28 cellular contexts compared by ENCODE assay signal in genomic region chr2:117027646-117028045, GRCh38.
"Had no signal": no experiment of that assay in that cellular context is flagged by ENCODE, and none has a peak within 500 bp of the region (broad histone marks: within the 10 kb centered on the region; RNA-seq: fewer than 3 reads in every experiment).

No MANE protein-coding gene starts in this region.

- H3K27me3 ChIP-seq: stomach, suprapubic skin, testis, thyroid gland, tibial artery, tibial nerve, transverse colon, upper lobe of left lung, upper lobe of right lung, uterus, vagina had no signal

- H3K9me3 ChIP-seq: testis, thoracic aorta, thyroid gland, tibial nerve, transverse colon, upper lobe of right lung, uterus, vagina had no signal

- H3K27me3 Mint-ChIP-seq: stimulated activated memory B cell treated with anti-CD40 and anti-IgM and Interleukin-4, amounts not matched to agents 10 μg/mL and 1 μg/mL and 100 μg/mL, for 72 hours; stimulated activated naive B cell treated with anti-CD40 and anti-IgM and Interleukin-4, amounts not matched to agents 10 μg/mL and 1 μg/mL and 100 μg/mL, for 72 hours; stimulated activated naive CD8-positive, alpha-beta T cell treated with anti-CD3 and anti-CD28 coated beads, Interleukin-15, amount 100 ng/mL, for 72 hours; stimulated activated naive CD8-positive, alpha-beta T cell treated with anti-CD3 and anti-CD28 coated beads, Interleukin-15, Interleukin-2, amounts not matched to agents 100 ng/mL and 50 ng/mL, for 24 hours; type B pancreatic cell had no signal

- ATAC-seq: stimulated activated effector memory CD8-positive, alpha-beta T cell treated with anti-CD3 and anti-CD28 coated beads, Interleukin-12 subunit alpha, Interleukin-12 subunit beta, amount 100 ng/mL, for 72 hours; stimulated activated memory B cell treated with anti-CD40 and anti-IgM and Interleukin-4, amounts not matched to agents 10 μg/mL and 1 μg/mL and 100 μg/mL, for 72 hours; stimulated activated naive B cell treated with anti-CD40 and anti-IgM and Interleukin-4, amounts not matched to agents 10 μg/mL and 1 μg/mL and 100 μg/mL, for 72 hours; stimulated activated naive CD8-positive, alpha-beta T cell treated with anti-CD3 and anti-CD28 coated beads, Interleukin-15, amount 100 ng/mL, for 72 hours; stimulated activated naive CD8-positive, alpha-beta T cell treated with anti-CD3 and anti-CD28 coated beads, Interleukin-15, Interleukin-2, amounts not matched to agents 100 U/mL and 50 U/mL, for 24 hours; upper lobe of right lung had no signal

- H3K27ac Mint-ChIP-seq: stimulated activated effector memory CD8-positive, alpha-beta T cell treated with anti-CD3 and anti-CD28 coated beads, Interleukin-12 subunit alpha, Interleukin-12 subunit beta, amount 100 ng/mL, for 72 hours; stimulated activated memory B cell treated with anti-CD40 and anti-IgM and Interleukin-4, amounts not matched to agents 10 μg/mL and 1 μg/mL and 100 μg/mL, for 72 hours; stimulated activated naive B cell treated with anti-CD40 and anti-IgM and Interleukin-4, amounts not matched to agents 10 μg/mL and 1 μg/mL and 100 μg/mL, for 72 hours; stimulated activated naive CD8-positive, alpha-beta T cell treated with anti-CD3 and anti-CD28 coated beads, Interleukin-15, amount 100 ng/mL, for 72 hours; stimulated activated naive CD8-positive, alpha-beta T cell treated with anti-CD3 and anti-CD28 coated beads, Interleukin-15, Interleukin-2, amounts not matched to agents 100 ng/mL and 50 ng/mL, for 24 hours; type B pancreatic cell had no signal

- H3K36me3 Mint-ChIP-seq: stimulated activated effector memory CD8-positive, alpha-beta T cell treated with anti-CD3 and anti-CD28 coated beads, Interleukin-12 subunit alpha, Interleukin-12 subunit beta, amount 100 ng/mL, for 72 hours; stimulated activated memory B cell treated with anti-CD40 and anti-IgM and Interleukin-4, amounts not matched to agents 10 μg/mL and 1 μg/mL and 100 μg/mL, for 72 hours; stimulated activated naive B cell treated with anti-CD40 and anti-IgM and Interleukin-4, amounts not matched to agents 10 μg/mL and 1 μg/mL and 100 μg/mL, for 72 hours; type B pancreatic cell had no signal

- H3K4me3 Mint-ChIP-seq: stimulated activated effector memory CD8-positive, alpha-beta T cell treated with anti-CD3 and anti-CD28 coated beads, Interleukin-12 subunit alpha, Interleukin-12 subunit beta, amount 100 ng/mL, for 72 hours; stimulated activated memory B cell treated with anti-CD40 and anti-IgM and Interleukin-4, amounts not matched to agents 10 μg/mL and 1 μg/mL and 100 μg/mL, for 72 hours; stimulated activated naive B cell treated with anti-CD40 and anti-IgM and Interleukin-4, amounts not matched to agents 10 μg/mL and 1 μg/mL and 100 μg/mL, for 72 hours; stimulated activated naive CD8-positive, alpha-beta T cell treated with anti-CD3 and anti-CD28 coated beads, Interleukin-15, amount 100 ng/mL, for 72 hours; stimulated activated naive CD8-positive, alpha-beta T cell treated with anti-CD3 and anti-CD28 coated beads, Interleukin-15, Interleukin-2, amounts not matched to agents 100 ng/mL and 50 ng/mL, for 24 hours; type B pancreatic cell had no signal

- H3K4me1 Mint-ChIP-seq: stimulated activated effector memory CD8-positive, alpha-beta T cell treated with anti-CD3 and anti-CD28 coated beads, Interleukin-12 subunit alpha, Interleukin-12 subunit beta, amount 100 ng/mL, for 72 hours; stimulated activated memory B cell treated with anti-CD40 and anti-IgM and Interleukin-4, amounts not matched to agents 10 μg/mL and 1 μg/mL and 100 μg/mL, for 72 hours; stimulated activated naive B cell treated with anti-CD40 and anti-IgM and Interleukin-4, amounts not matched to agents 10 μg/mL and 1 μg/mL and 100 μg/mL, for 72 hours; stimulated activated naive CD8-positive, alpha-beta T cell treated with anti-CD3 and anti-CD28 coated beads, Interleukin-15, amount 100 ng/mL, for 72 hours had no signal

- H3K4me3 ChIP-seq: stomach, suprapubic skin, testis, thoracic aorta, thyroid gland, tibial artery, tibial nerve, transverse colon, upper lobe of left lung, upper lobe of right lung, uterus, vagina had no signal

- H3K27ac ChIP-seq: stomach, suprapubic skin, testis, thoracic aorta, thyroid gland, tibial artery, tibial nerve, transverse colon, upper lobe of left lung, upper lobe of right lung, uterus, vagina had no signal

- H3K9me3 Mint-ChIP-seq: type B pancreatic cell had no signal

- H3K36me3 ChIP-seq: stomach, suprapubic skin, thoracic aorta, thyroid gland, tibial artery, tibial nerve, transverse colon, upper lobe of left lung, upper lobe of right lung, uterus, vagina had no signal

- H3K4me1 ChIP-seq: stomach, suprapubic skin, testis, thyroid gland, tibial artery, tibial nerve, transverse colon, upper lobe of left lung, upper lobe of right lung, uterus, vagina had no signal

- DNase-seq: stimulated activated CD4-positive, alpha-beta T cell treated with anti-CD3 and anti-CD28 coated beads, Interleukin-2, amount 100 ng/mL, for 48 hours; stimulated activated CD4-positive, alpha-beta T cell treated with anti-CD3 and anti-CD28 coated beads, Interleukin-4, amount 100 ng/mL, for 1 hour; stimulated activated CD4-positive, alpha-beta T cell treated with anti-CD3 and anti-CD28 coated beads, Interleukin-4, amount 100 ng/mL, for 24 hours; stimulated activated CD4-positive, alpha-beta T cell treated with anti-CD3 and anti-CD28 coated beads, Interleukin-4, amount 100 ng/mL, for 4 hours; stimulated activated CD8-positive, alpha-beta memory T cell treated with anti-CD3 and anti-CD28 coated beads, Interleukin-4, amount 100 ng/mL, for 48 hours; stimulated activated naive B cell treated with anti-CD40 and anti-IgM and Interleukin-4, amounts not matched to agents 10 μg/mL and 1 μg/mL and 100 μg/mL, for 72 hours; stimulated activated naive CD4-positive, alpha-beta T cell; stimulated activated naive CD4-positive, alpha-beta T cell treated with Interleukin-2 at 50 U/mL for 16 hours; stimulated activated naive CD8-positive, alpha-beta T cell treated with anti-CD3 and anti-CD28 coated beads, Interleukin-15, amount 100 ng/mL, for 72 hours; stimulated activated naive CD8-positive, alpha-beta T cell treated with anti-CD3 and anti-CD28 coated beads, Interleukin-15, Interleukin-2, amounts not matched to agents 100 U/mL and 50 U/mL, for 24 hours; stomach; substantia nigra; testis; thyroid gland; tibial artery; transverse colon; trophoblast cell; upper lobe of left lung; upper lobe of right lung; uterus had no signal
